1 cellular context compared by ENCODE assay signal in genomic region chr3:150038830-150039229, GRCh38.
TF ChIP-seq lines count a peak whose summit lies in the region.

No MANE protein-coding gene starts in this region.

TF ChIP-seq in HepG2, 621 proteins besides CTCF, POLR2A, EP300 and RAD21 (continued from another document):
- no peak for TF ChIP-seq TFE3 (CRISPR knock-in tag; IDR thresholded peaks at IDR 0.05)
- no peak for TF ChIP-seq ZNF296 (CRISPR knock-in tag; conservative IDR thresholded peaks at IDR 0.05)
- TF ChIP-seq DBP (CRISPR knock-in tag; IDR thresholded peaks at IDR 0.05; ENCODE audit: not compliant biosample characterization) = no peak
- no peak for TF ChIP-seq ZSCAN31 (CRISPR knock-in tag; IDR thresholded peaks at IDR 0.05; ENCODE audit: low read depth)
- TF ChIP-seq SAP130 (CRISPR knock-in tag; IDR thresholded peaks at IDR 0.05; ENCODE audit: low read depth) = 0 out of 2 replicates have a peak, but pooled peaks have one; percentile 12
- no peak for TF ChIP-seq SNAPC5 (CRISPR knock-in tag; IDR thresholded peaks at IDR 0.05; ENCODE audit: borderline replicate concordance)
- TF ChIP-seq DMTF1 (CRISPR knock-in tag; IDR thresholded peaks at IDR 0.05) = no peak
- TF ChIP-seq GATA4 (IDR thresholded peaks at IDR 0.05; ENCODE audit: borderline replicate concordance, low read depth) = no peak
- no peak for TF ChIP-seq SIN3B (IDR thresholded peaks at IDR 0.05; ENCODE audit: low read length)
- no peak for TF ChIP-seq AFF4 (CRISPR knock-in tag; IDR thresholded peaks at IDR 0.05)
- no peak for TF ChIP-seq ZNF382 (CRISPR knock-in tag; IDR thresholded peaks at IDR 0.05; ENCODE audit: borderline replicate concordance)
- peak; percentile 36; the same call in 1 of the 2 replicates for TF ChIP-seq MIXL1 (CRISPR knock-in tag; IDR thresholded peaks at IDR 0.05)
- TF ChIP-seq ZNF232 (CRISPR knock-in tag; IDR thresholded peaks at IDR 0.05; ENCODE audit: borderline replicate concordance) = no peak
- TF ChIP-seq SCMH1 (CRISPR knock-in tag; IDR thresholded peaks at IDR 0.05; ENCODE audit: borderline replicate concordance) = no peak
- no peak for TF ChIP-seq GRHL1 (CRISPR knock-in tag; conservative IDR thresholded peaks at IDR 0.05)
- no peak for TF ChIP-seq ZNF205 (CRISPR knock-in tag; IDR thresholded peaks at IDR 0.05)
- TF ChIP-seq GATAD2A (CRISPR knock-in tag; IDR thresholded peaks at IDR 0.05) = no peak
- TF ChIP-seq FOXK2 (IDR thresholded peaks at IDR 0.05) = no peak
- TF ChIP-seq ZBTB44 (CRISPR knock-in tag; IDR thresholded peaks at IDR 0.05) = no peak
- TF ChIP-seq TBX2 (CRISPR knock-in tag; IDR thresholded peaks at IDR 0.05; ENCODE audit: borderline replicate concordance) = peak; percentile 20; the same call in 1 of the 2 replicates
- TF ChIP-seq NFYC (CRISPR knock-in tag; IDR thresholded peaks at IDR 0.05) = peak; percentile 85
- no peak for TF ChIP-seq MBNL3 (CRISPR knock-in tag; conservative IDR thresholded peaks at IDR 0.05)
- TF ChIP-seq ZBTB1 (CRISPR knock-in tag; IDR thresholded peaks at IDR 0.05; ENCODE audit: borderline replicate concordance) = no peak
- TF ChIP-seq ARNT (IDR thresholded peaks at IDR 0.05) = no peak
- TF ChIP-seq DRAP1 (CRISPR knock-in tag; IDR thresholded peaks at IDR 0.05) = peak; percentile 44; the same call in 1 of the 2 replicates
- no peak for TF ChIP-seq MLXIP (CRISPR knock-in tag; IDR thresholded peaks at IDR 0.05; ENCODE audit: borderline replicate concordance)
- TF ChIP-seq BRF2 (CRISPR knock-in tag; IDR thresholded peaks at IDR 0.05) = no peak
- no peak for TF ChIP-seq CHD2 (IDR thresholded peaks at IDR 0.05; ENCODE audit: low read depth, low read length)
- TF ChIP-seq ZNF549 (CRISPR knock-in tag; IDR thresholded peaks at IDR 0.05) = no peak
- no peak for TF ChIP-seq KLF9 (CRISPR knock-in tag; IDR thresholded peaks at IDR 0.05; ENCODE audit: low read depth)
- no peak for TF ChIP-seq ZNF710 (CRISPR knock-in tag; IDR thresholded peaks at IDR 0.05; ENCODE audit: borderline replicate concordance)
- no peak for TF ChIP-seq TBX3 (IDR thresholded peaks at IDR 0.05; ENCODE audit: borderline replicate concordance)
